ENCODE assay signal across 26 cellular contexts in genomic region chr20:25498280-25498606, GRCh38.
"Had no signal": no experiment of that assay in that cellular context is flagged by ENCODE, and none has a peak within 500 bp of the region (broad histone marks: within the 10 kb centered on the region; RNA-seq: fewer than 3 reads in every experiment).

No MANE protein-coding gene starts in this region.

- H3K4me3 ChIP-seq: cardiac muscle cell, MG63, SJCRH30 had no signal

- H3K27me3 Mint-ChIP-seq: activated CD8-positive, alpha-beta memory T cell treated with anti-CD3 and anti-CD28 coated beads, Interleukin-2, amount 10 ng/mL, durations not matched to agents 7 days and 5 days; activated naive CD4-positive, alpha-beta T cell treated with anti-CD3 and anti-CD28 coated beads, Interleukin-2, amount 10 ng/mL, durations not matched to agents 7 days and 5 days; activated naive CD8-positive, alpha-beta T cell treated with anti-CD3 and anti-CD28 coated beads for 36 hours; activated T-cell treated with anti-CD3 and anti-CD28 coated beads, Interleukin-2, amount 50 U/mL, for 24 hours had no signal

- H3K4me2 ChIP-seq: SK-N-SH had no signal

- H3K27me3 ChIP-seq: brain microvascular endothelial cell, cardiac muscle cell, MG63, SJCRH30 had no signal

- ATAC-seq: activated CD8-positive, alpha-beta memory T cell treated with anti-CD3 and anti-CD28 coated beads, Interleukin-2, amount 10 ng/mL, durations not matched to agents 7 days and 5 days; WTC11 had no signal

- H3K36me3 Mint-ChIP-seq: activated CD8-positive, alpha-beta memory T cell treated with anti-CD3 and anti-CD28 coated beads, Interleukin-2, amount 10 ng/mL, durations not matched to agents 7 days and 5 days; activated naive CD4-positive, alpha-beta T cell treated with anti-CD3 and anti-CD28 coated beads, Interleukin-2, amount 10 ng/mL, durations not matched to agents 7 days and 5 days; activated naive CD8-positive, alpha-beta T cell treated with anti-CD3 and anti-CD28 coated beads for 36 hours had no signal

- DNase-seq: activated CD4-positive, alpha-beta T cell treated with anti-CD3 and anti-CD28 coated beads for 48 hours; activated CD4-positive, alpha-beta T cell treated with anti-CD3 and anti-CD28 coated beads, Interleukin-2, amount 50 U/mL, for 48 hours; activated CD4-positive, CD25-positive, alpha-beta regulatory T cell treated with anti-CD3 and anti-CD28 coated beads, Interleukin-2, amount 50 U/mL, for 72 hours; activated CD8-positive, alpha-beta memory T cell treated with anti-CD3 and anti-CD28 coated beads, Interleukin-2, amount 10 ng/mL, durations not matched to agents 7 days and 5 days; activated gamma-delta T cell treated with Interleukin-2 at 50 U/mL for 16 hours; activated naive CD4-positive, alpha-beta T cell treated with anti-CD3 and anti-CD28 coated beads, Interleukin-2, amount 10 ng/mL, durations not matched to agents 7 days and 5 days; activated naive CD8-positive, alpha-beta T cell treated with anti-CD3 and anti-CD28 coated beads for 36 hours; activated T-cell treated with anti-CD3 and anti-CD28 coated beads, Interleukin-2, amount 50 U/mL, for 24 hours; brain microvascular endothelial cell; MG63; MV-4-11; NCI-H1092 treated with DMSO at 0.1 percent for 48 hours; NCI-H1417 treated with DMSO at 0.1 percent for 48 hours; NCI-H1694; NCI-H2029; NCI-H345; NCI-H510A; NCI-H526 treated with DMSO at 0.1 percent for 48 hours; NCI-H82; Right ventricle myocardium superior; RPMI8226; SJCRH30; SK-N-SH had no signal

- H3K9me3 ChIP-seq: MG63, SJCRH30, SK-N-SH had no signal

- H3K9ac ChIP-seq: SK-N-SH had no signal

- H3K4me3 Mint-ChIP-seq: activated CD8-positive, alpha-beta memory T cell treated with anti-CD3 and anti-CD28 coated beads, Interleukin-2, amount 10 ng/mL, durations not matched to agents 7 days and 5 days; activated naive CD4-positive, alpha-beta T cell treated with anti-CD3 and anti-CD28 coated beads, Interleukin-2, amount 10 ng/mL, durations not matched to agents 7 days and 5 days; activated naive CD8-positive, alpha-beta T cell treated with anti-CD3 and anti-CD28 coated beads for 36 hours; activated T-cell treated with anti-CD3 and anti-CD28 coated beads, Interleukin-2, amount 50 U/mL, for 24 hours; T-helper 2 cell treated with Interferon-gamma antibody and Interleukin-4, amounts not matched to agents 5 μg/mL and 100 μg/mL, for 36 hours; WTC11 had no signal

- H3K4me1 Mint-ChIP-seq: activated CD8-positive, alpha-beta memory T cell treated with anti-CD3 and anti-CD28 coated beads, Interleukin-2, amount 10 ng/mL, durations not matched to agents 7 days and 5 days; activated naive CD4-positive, alpha-beta T cell treated with anti-CD3 and anti-CD28 coated beads, Interleukin-2, amount 10 ng/mL, durations not matched to agents 7 days and 5 days; activated naive CD8-positive, alpha-beta T cell treated with anti-CD3 and anti-CD28 coated beads for 36 hours; WTC11 had no signal

- H3K27ac Mint-ChIP-seq: activated CD8-positive, alpha-beta memory T cell treated with anti-CD3 and anti-CD28 coated beads, Interleukin-2, amount 10 ng/mL, durations not matched to agents 7 days and 5 days; activated naive CD4-positive, alpha-beta T cell treated with anti-CD3 and anti-CD28 coated beads, Interleukin-2, amount 10 ng/mL, durations not matched to agents 7 days and 5 days; activated naive CD8-positive, alpha-beta T cell treated with anti-CD3 and anti-CD28 coated beads for 36 hours; activated T-cell treated with anti-CD3 and anti-CD28 coated beads, Interleukin-2, amount 50 U/mL, for 24 hours; T-helper 2 cell treated with Interferon-gamma antibody and Interleukin-4, amounts not matched to agents 5 μg/mL and 100 μg/mL, for 36 hours; WTC11 had no signal

- H3K36me3 ChIP-seq: brain microvascular endothelial cell, MG63 had no signal

- H3K9me3 Mint-ChIP-seq: activated naive CD4-positive, alpha-beta T cell treated with anti-CD3 and anti-CD28 coated beads, Interleukin-2, amount 10 ng/mL, durations not matched to agents 7 days and 5 days; activated naive CD8-positive, alpha-beta T cell treated with anti-CD3 and anti-CD28 coated beads for 36 hours; activated T-cell treated with anti-CD3 and anti-CD28 coated beads, Interleukin-2, amount 50 U/mL, for 24 hours; T-helper 2 cell treated with Interferon-gamma antibody and Interleukin-4, amounts not matched to agents 5 μg/mL and 100 μg/mL, for 36 hours; WTC11 had no signal

- H3K27ac ChIP-seq: brain microvascular endothelial cell, cardiac muscle cell, SJCRH30 had no signal
